26 cellular contexts compared by ENCODE assay signal in genomic region chr3:94645790-94646189, GRCh38.
"Had no signal": no experiment of that assay in that cellular context is flagged by ENCODE, and none has a peak within 500 bp of the region (broad histone marks: within the 10 kb centered on the region; RNA-seq: fewer than 3 reads in every experiment).

No MANE protein-coding gene starts in this region.

- H3K4me3 ChIP-seq: colonic mucosa, coronary artery, dorsolateral prefrontal cortex, esophagus muscularis mucosa, esophagus squamous epithelium, gastrocnemius medialis, gastroesophageal sphincter, heart left ventricle, heart right ventricle had no signal

- H3K27ac Mint-ChIP-seq: dendritic cell treated with granulocyte-macrophage colony-stimulating factor and Interleukin-4, amounts not matched to agents 40 ng/mL and 50 ng/mL, for 4 days; effector memory CD8-positive, alpha-beta T cell had no signal

- H3K27me3 Mint-ChIP-seq: dendritic cell treated with granulocyte-macrophage colony-stimulating factor and Interleukin-4, amounts not matched to agents 40 ng/mL and 50 ng/mL, for 4 days; effector memory CD8-positive, alpha-beta T cell had no signal

- H3K27me3 ChIP-seq: colonic mucosa, dorsolateral prefrontal cortex, esophagus muscularis mucosa, esophagus squamous epithelium, foreskin keratinocyte, gastrocnemius medialis, gastroesophageal sphincter, heart left ventricle, heart right ventricle had no signal

- DNase-seq: colonic mucosa; cortex of kidney; dermis blood vessel endothelial cell; dorsolateral prefrontal cortex; effector CD4-positive, alpha-beta T cell; effector CD8-positive, alpha-beta T cell; effector memory CD4-positive, alpha-beta T cell; effector memory CD8-positive, alpha-beta T cell; erythroblast; esophagus squamous epithelium; foreskin fibroblast; foreskin keratinocyte; foreskin melanocyte; gastrocnemius medialis; glutamatergic neuron; head of caudate nucleus; heart left ventricle; heart right ventricle had no signal

- FAIRE-seq: colon, endothelial cell of umbilical vein had no signal

- ATAC-seq: effector memory CD8-positive, alpha-beta T cell; esophagus mucosa; foreskin keratinocyte; gastrocnemius medialis; gastroesophageal sphincter; heart left ventricle; heart right ventricle had no signal

- H3K9me3 ChIP-seq: colonic mucosa, esophagus muscularis mucosa, esophagus squamous epithelium, gastrocnemius medialis, gastroesophageal sphincter, heart left ventricle had no signal

- H3K36me3 ChIP-seq: colonic mucosa, esophagus muscularis mucosa, esophagus squamous epithelium, gastrocnemius medialis, gastroesophageal sphincter, heart left ventricle, heart right ventricle had no signal

- H3K4me1 ChIP-seq: colonic mucosa, esophagus muscularis mucosa, foreskin keratinocyte, gastrocnemius medialis, gastroesophageal sphincter, heart left ventricle, heart right ventricle had no signal

- H3K4me3 Mint-ChIP-seq: dendritic cell treated with granulocyte-macrophage colony-stimulating factor and Interleukin-4, amounts not matched to agents 40 ng/mL and 50 ng/mL, for 4 days; effector memory CD8-positive, alpha-beta T cell had no signal

- H3K27ac ChIP-seq: colonic mucosa, coronary artery, dorsolateral prefrontal cortex, epithelial cell of prostate, esophagus muscularis mucosa, esophagus squamous epithelium, foreskin keratinocyte, gastrocnemius medialis, gastroesophageal sphincter, heart left ventricle, heart right ventricle had no signal
